Comparison of ENCODE assay signal across 2 cellular contexts in genomic region chr2:241120440-241120839, GRCh38.
A peak's percentile ranks its signal among the peaks of the same experiment; 100 is the strongest.
TF ChIP-seq lines count a peak whose summit lies in the region.

No MANE protein-coding gene starts in this region.

TF ChIP-seq in HepG2, 621 proteins besides CTCF, POLR2A, EP300 and RAD21:
- TF ChIP-seq ATF3 (CRISPR knock-in tag; IDR thresholded peaks at IDR 0.05): no peak
- peak; percentile 88 for TF ChIP-seq ZNF7 (CRISPR knock-in tag; IDR thresholded peaks at IDR 0.05)

TF ChIP-seq in GM12878, 131 proteins besides CTCF, POLR2A, EP300 and RAD21:
- no peak for TF ChIP-seq STAT1 (conservative IDR thresholded peaks at IDR 0.05)
- TF ChIP-seq EED (IDR thresholded peaks at IDR 0.05; ENCODE audit: low read depth): no peak
- no peak for TF ChIP-seq ETV6 (conservative IDR thresholded peaks at IDR 0.05 in 1 of 2, IDR thresholded peaks at IDR 0.05 in 1 of 2; ENCODE audit: borderline replicate concordance in 1 of 2, low read depth in 1 of 2)
- TF ChIP-seq ZBTB33 (IDR thresholded peaks at IDR 0.05): no peak
- TF ChIP-seq PRDM15 (CRISPR knock-in tag; IDR thresholded peaks at IDR 0.05): no peak
- TF ChIP-seq TCF12 (IDR thresholded peaks at IDR 0.05; ENCODE audit: low read depth, low read length): no peak
- TF ChIP-seq E2F4 (IDR thresholded peaks at IDR 0.05; ENCODE audit: low read depth, low read length): no peak
- TF ChIP-seq ZNF207 (IDR thresholded peaks at IDR 0.05; ENCODE audit: borderline replicate concordance): no peak
- TF ChIP-seq BCL3 (IDR thresholded peaks at IDR 0.05; ENCODE audit: borderline replicate concordance, insufficient read depth, low read depth, low read length, poor library complexity, severe bottlenecking): no peak
- TF ChIP-seq PAX8 (IDR thresholded peaks at IDR 0.05): no peak
- no peak for TF ChIP-seq NFIC (IDR thresholded peaks at IDR 0.05; ENCODE audit: low read depth, low read length)
- TF ChIP-seq BCLAF1 (IDR thresholded peaks at IDR 0.05): no peak
- TF ChIP-seq NRF1 (conservative IDR thresholded peaks at IDR 0.05; ENCODE audit: low read depth, low read length): no peak
- TF ChIP-seq ATF7 (IDR thresholded peaks at IDR 0.05; ENCODE audit: low read depth): no peak
- TF ChIP-seq SUZ12 (IDR thresholded peaks at IDR 0.05; ENCODE audit: unreplicated experiment): no peak
- no peak for TF ChIP-seq NBN (IDR thresholded peaks at IDR 0.05)
- no peak for TF ChIP-seq POU2F2 (IDR thresholded peaks at IDR 0.05; ENCODE audit: borderline replicate concordance, low read depth, low read length)
- TF ChIP-seq IRF5 (IDR thresholded peaks at IDR 0.05; ENCODE audit: borderline replicate concordance): no peak
- no peak for TF ChIP-seq BMI1 (IDR thresholded peaks at IDR 0.05; ENCODE audit: borderline replicate concordance)
TF ChIP-seq in GM12878: peak in this region for 0.
